Comparison of ENCODE assay signal across 21 cellular contexts in the genomic region with DNA sequence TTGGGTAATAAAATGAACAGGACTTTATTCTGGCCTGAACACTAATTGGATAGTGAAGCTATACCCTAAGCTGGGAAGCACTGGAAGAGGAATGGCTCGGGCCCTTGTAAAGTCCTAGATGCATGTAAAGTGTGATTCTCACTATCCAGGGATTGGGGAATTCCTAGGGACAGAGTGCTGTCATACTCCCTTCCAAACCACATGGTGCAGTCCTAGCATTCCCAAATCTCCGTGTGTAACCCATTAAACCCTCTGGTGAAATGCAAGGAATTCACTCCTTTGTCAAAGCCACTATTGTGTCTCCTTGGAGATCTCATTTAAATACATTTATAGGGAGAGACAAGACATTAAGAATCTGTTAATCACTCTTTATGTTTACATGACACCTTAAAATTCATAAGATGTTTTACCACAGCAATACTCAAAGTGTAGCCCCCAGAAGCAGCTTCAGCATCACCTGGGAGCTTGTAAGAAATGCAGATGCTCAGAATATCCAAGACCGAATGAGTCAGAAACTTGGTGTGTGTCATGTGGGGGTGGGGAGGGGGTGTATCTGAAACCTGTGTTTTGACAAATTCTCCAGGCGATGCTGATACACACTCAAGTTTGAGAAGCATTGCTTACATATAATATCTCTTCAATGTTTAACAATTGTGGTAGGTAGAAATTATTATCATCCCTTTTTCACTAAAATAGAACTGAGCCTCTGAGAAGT.
DNase-seq lines count a peak whose midpoint lies in the region; ATAC-seq, FAIRE-seq and TF ChIP-seq lines count a peak whose summit lies in the region.
"Had no signal": no experiment of that assay in that cellular context is flagged by ENCODE, and none has a peak within 500 bp of the region (broad histone marks: within the 10 kb centered on the region; RNA-seq: fewer than 3 reads in every experiment).

No MANE protein-coding gene starts in this region.

- no peaks in the 10 kb centered on the region for H3K9me2 ChIP-seq in Karpas-422 (replicated peaks; ENCODE audit: insufficient read depth, low read length)
- H3K9me2 ChIP-seq: SK-N-SH had no signal

- H3K27ac ChIP-seq in HUES48 (ENCODE audit: low read depth, low read length): peak overlapping the region; percentile 38
- H3K27ac ChIP-seq in H1 (ENCODE audit: low read depth, low read length): no peak overlapping the region; the same call in 1 of the 2 replicates
- H3K27ac ChIP-seq in mesendoderm (ENCODE audit: low read depth, low read length): no peak overlapping the region
- H3K27ac ChIP-seq in SJCRH30: no peak overlapping the region
- no peak overlapping the region for H3K27ac ChIP-seq in Karpas-422 (ENCODE audit: low read length)
- H3K27ac ChIP-seq: A549, Peyer's patch had no signal

- CTCF ChIA-PET in H1 (lab: Charles Lee; ENCODE audit: partially characterized antibody): interaction anchor here (1.2 kb wide), 2 partner anchors 15 to 523 kb away, joined by 3 to 4 read pairs; no protein-coding TSS in a partner anchor

- no peak overlapping the region for H2BK20ac ChIP-seq in H1 (ENCODE audit: low read length)

- H3K4me3 ChIP-seq in HUES48 (ENCODE audit: low read depth, low read length) (no peak overlapping the region), H1 (ENCODE audit: extremely low read depth in 1 of 4, insufficient read depth in 2 of 4, low read depth in 3 of 4, low read length in 4 of 4) (peak overlapping the region in 1 of 4 experiments; percentile 22; a peak in 1 of 8 replicates), mesendoderm (ENCODE audit: low read length) (no peak overlapping the region), SJCRH30 (no peak overlapping the region), Karpas-422 (ENCODE audit: low read length) (no peak overlapping the region)
- H3K4me3 ChIP-seq: A549, Peyer's patch had no signal

- H3K23ac ChIP-seq in H1 (ENCODE audit: insufficient read length) (no peak overlapping the region), mesendoderm (ENCODE audit: low read length) (no peak overlapping the region)

- whole genome bisulfite sequencing in H1 (ENCODE audit: extremely low coverage in 1 of 2, insufficient coverage in 1 of 2, insufficient read length in 1 of 2, insufficient replicate concordance in 2 of 2, low coverage in 1 of 2, low lambda C conversion rate in 2 of 2, missing lambda C conversion rate in 1 of 2), 2 experiments: 63% methylated on average over 4 of the region's 4 CpGs; no CpG with 5 or more reads in 1 of the 2 experiments
- no CpG with 5 or more reads among the region's 4 CpGs for WGBS in mesendoderm (ENCODE audit: extremely low coverage, insufficient coverage, low lambda C conversion rate)

- H2AK5ac ChIP-seq in H1 (ENCODE audit: low read depth, low read length): no peak overlapping the region
- no peak overlapping the region for H2AK5ac ChIP-seq in mesendoderm (ENCODE audit: low read length)

- no peak overlapping the region for H2BK15ac ChIP-seq in H1 (ENCODE audit: low read length)
- no peak overlapping the region for H2BK15ac ChIP-seq in mesendoderm (replicated peaks; ENCODE audit: low read depth)

- H3K4ac ChIP-seq in H1 (replicated peaks; ENCODE audit: insufficient read length, low read depth, low read length) (no peak overlapping the region), mesendoderm (ENCODE audit: low read depth, low read length) (no peak overlapping the region)

- H4K5ac ChIP-seq in H1 (ENCODE audit: insufficient read length, low read depth, low read length) (no peak overlapping the region), mesendoderm (ENCODE audit: low read length) (no peak overlapping the region)

- H3K4me1 ChIP-seq in HUES48 (ENCODE audit: control insufficient read depth, insufficient read depth, low read length): peaks cover 18% of the 10 kb centered on the region
- H3K4me1 ChIP-seq in H1 (replicated peaks in 1 of 4; ENCODE audit: control insufficient read depth in 3 of 4, insufficient read depth in 4 of 4, low read length in 3 of 4): peaks cover 0 to 14% (median 4%) of the 10 kb centered on the region in 4 experiments; a peak in 4 of 7 replicates
- H3K4me1 ChIP-seq in mesendoderm (ENCODE audit: control insufficient read depth, low read depth, low read length): peaks cover 2% of the 10 kb centered on the region
- H3K4me1 ChIP-seq in SJCRH30: peaks cover 39% of the 10 kb centered on the region
- no peaks in the 10 kb centered on the region for H3K4me1 ChIP-seq in Karpas-422 (ENCODE audit: low read length)
- H3K4me1 ChIP-seq: A549, Peyer's patch had no signal

- H3K27me3 ChIP-seq in HUES48 (ENCODE audit: control insufficient read depth, insufficient read depth, low read length): no peaks in the 10 kb centered on the region
- no peaks in the 10 kb centered on the region for H3K27me3 ChIP-seq in H1 (replicated peaks in 1 of 4; ENCODE audit: control insufficient read depth in 3 of 4, extremely low read depth in 1 of 4, insufficient read depth in 3 of 4, low read length in 3 of 4)
- no peaks in the 10 kb centered on the region for H3K27me3 ChIP-seq in mesendoderm (ENCODE audit: insufficient read depth, low read length, poor library complexity)
- H3K27me3 ChIP-seq in SJCRH30: no peaks in the 10 kb centered on the region
- no peaks in the 10 kb centered on the region for H3K27me3 ChIP-seq in Karpas-422 (ENCODE audit: low read length)
- H3K27me3 ChIP-seq: Peyer's patch had no signal

- no peak overlapping the region for H3K56ac ChIP-seq in H1 (replicated peaks; ENCODE audit: insufficient read length, low read depth, low read length)
- no peak overlapping the region for H3K56ac ChIP-seq in mesendoderm (ENCODE audit: low read length)

- H2BK5ac ChIP-seq in H1 (ENCODE audit: low read depth, low read length) (no peak overlapping the region), mesendoderm (ENCODE audit: low read length) (no peak overlapping the region)

- no peak overlapping the region for H2BK12ac ChIP-seq in H1 (ENCODE audit: low read depth, low read length)

- no peak overlapping the region for H3K14ac ChIP-seq in H1 (ENCODE audit: insufficient read length)

- peak; percentile 1 for DNase-seq in EH (ENCODE audit: low read depth)
- peak in 1 of 2 experiments; percentile 19 for DNase-seq in H1 (ENCODE audit: low read depth in 1 of 2, low spot score in 2 of 2)
- peak; percentile 88 for DNase-seq in mesendoderm
- no peak for DNase-seq in SJCRH30
- DNase-seq in Karpas-422: no peak
- no peak for DNase-seq in superior temporal gyrus (ENCODE audit: extremely low spot score)
- DNase-seq: C1 segment of cervical spinal cord, DND-41, GF-D8, NCI-H1436, NCI-H2029, NCI-H2171, NCI-H446 treated with DMSO at 0.1 percent for 48 hours, Peyer's patch, SK-N-SH had no signal

- H3K9ac ChIP-seq in HUES48 (ENCODE audit: low read depth, low read length) (no peak overlapping the region), H1 (replicated peaks in 1 of 4; ENCODE audit: extremely low read depth in 1 of 4, low read depth in 3 of 4, low read length in 3 of 4) (no peak overlapping the region), mesendoderm (ENCODE audit: low read length) (no peak overlapping the region), Karpas-422 (ENCODE audit: low read length) (no peak overlapping the region)
- H3K9ac ChIP-seq: SK-N-SH had no signal

- no peak overlapping the region for H4K91ac ChIP-seq in H1 (replicated peaks; ENCODE audit: insufficient read length, low read length)

- no peak for TF ChIP-seq POLR2A in H1 (IDR thresholded peaks at IDR 0.05; ENCODE audit: control extremely low read depth in 1 of 2, low read depth in 2 of 2, low read length in 2 of 2)

- H4K20me1 ChIP-seq in H1 (replicated peaks in 1 of 2; ENCODE audit: control insufficient read depth in 1 of 2, insufficient read depth in 2 of 2, low read length in 2 of 2): no peaks in the 10 kb centered on the region
- H4K20me1 ChIP-seq in Karpas-422 (ENCODE audit: insufficient read depth, low read depth, low read length): no peaks in the 10 kb centered on the region

- H3K23me2 ChIP-seq in H1 (ENCODE audit: low read depth, low read length): no peaks in the 10 kb centered on the region

- FAIRE-seq in H1 (lab: Jason Lieb, UNC): peak; percentile 78
- FAIRE-seq: A549, GM12891, GM18507 had no signal

- H3K4me2 ChIP-seq in H1 (ENCODE audit: insufficient read depth in 1 of 2, low read depth in 2 of 2, low read length in 2 of 2) (peak overlapping the region; percentile 38 to 47; a peak in 3 of 4 replicates), mesendoderm (ENCODE audit: low read length) (no peak overlapping the region), Karpas-422 (ENCODE audit: low read depth, low read length, poor library complexity, severe bottlenecking) (no peak overlapping the region)
- H3K4me2 ChIP-seq: A549, SK-N-SH had no signal

- H3K9me3 ChIP-seq in HUES48 (ENCODE audit: control insufficient read depth, insufficient read depth, low read length): no peaks in the 10 kb centered on the region
- H3K9me3 ChIP-seq in H1 (ENCODE audit: insufficient read depth in 2 of 2, low read depth in 1 of 2, low read length in 1 of 2): no peaks in the 10 kb centered on the region
- no peaks in the 10 kb centered on the region for H3K9me3 ChIP-seq in SJCRH30 (replicated peaks)
- H3K9me3 ChIP-seq in Karpas-422 (ENCODE audit: low read length): no peaks in the 10 kb centered on the region
- H3K9me3 ChIP-seq: A549, Peyer's patch, SK-N-SH had no signal

- POLR2A ChIA-PET in H1 (lab: Charles Lee; ENCODE audit: partially characterized antibody): no interaction called here

- H3K36me3 ChIP-seq in HUES48 (ENCODE audit: control insufficient read depth, insufficient read depth, low read length) (no peaks in the 10 kb centered on the region), H1 (ENCODE audit: control insufficient read depth in 2 of 4, insufficient read depth in 4 of 4, low read length in 3 of 4) (no peaks in the 10 kb centered on the region), mesendoderm (ENCODE audit: control insufficient read depth, insufficient read depth, low read length) (no peaks in the 10 kb centered on the region), SJCRH30 (no peaks in the 10 kb centered on the region), Karpas-422 (ENCODE audit: insufficient read depth, low read length) (no peaks in the 10 kb centered on the region)
- H3K36me3 ChIP-seq: Peyer's patch had no signal

- H3K18ac ChIP-seq in H1 (ENCODE audit: extremely low read depth, low read length): no peak overlapping the region
- no peak overlapping the region for H3K18ac ChIP-seq in mesendoderm (ENCODE audit: low read length)

- ATAC-seq in HG03139 (IDR thresholded peaks at IDR 0.05; ENCODE audit: unreplicated experiment): no peak
- ATAC-seq: A549, Right ventricle myocardium inferior had no signal

- H2AFZ ChIP-seq in H1 (ENCODE audit: low read length) (no peak overlapping the region), Karpas-422 (ENCODE audit: low read length) (no peak overlapping the region)

- TF ChIP-seq RAD21 in H1 (IDR thresholded peaks at IDR 0.05 in 1 of 2, conservative IDR thresholded peaks at IDR 0.05 in 1 of 2; ENCODE audit: low read depth in 2 of 2, low read length in 2 of 2): no peak

- H4K8ac ChIP-seq in H1 (ENCODE audit: extremely low read depth, insufficient read depth, low read length) (no peak overlapping the region), mesendoderm (ENCODE audit: low read depth, low read length) (no peak overlapping the region)

- H3K79me1 ChIP-seq in H1 (ENCODE audit: low read depth, low read length) (no peaks in the 10 kb centered on the region), mesendoderm (ENCODE audit: low read length) (no peaks in the 10 kb centered on the region)

- H2BK120ac ChIP-seq in H1 (replicated peaks; ENCODE audit: low read depth, low read length) (no peak overlapping the region), mesendoderm (ENCODE audit: low read depth, low read length) (no peak overlapping the region)

- H3K79me2 ChIP-seq in H1 (ENCODE audit: control insufficient read depth in 1 of 2, insufficient read depth in 2 of 2, low read length in 2 of 2): no peaks in the 10 kb centered on the region
- no peaks in the 10 kb centered on the region for H3K79me2 ChIP-seq in mesendoderm (ENCODE audit: control insufficient read depth, insufficient read depth, low read length)
- H3K79me2 ChIP-seq in Karpas-422 (ENCODE audit: low read length): no peaks in the 10 kb centered on the region

- no peak for TF ChIP-seq CTCF in H1 (IDR thresholded peaks at IDR 0.05; ENCODE audit: control extremely low read depth in 1 of 3, insufficient read depth in 1 of 3, low read depth in 1 of 3, low read length in 3 of 3)

- TF ChIP-seq EP300 in H1 (IDR thresholded peaks at IDR 0.05; ENCODE audit: borderline replicate concordance in 1 of 2, low read depth in 2 of 2, low read length in 2 of 2): no peak

Comparison
In these comparisons a context has a peak if more than half of its experiments do, and no peak if none do; other contexts are left out.
1. DNase-seq: peak in EH (single experiment) and mesendoderm (single experiment); none in SJCRH30 (0 of 2), Karpas-422 (single experiment) and superior temporal gyrus (single experiment).
2. H3K4me2 ChIP-seq: peak in H1 (2 of 2); none in mesendoderm (single experiment) and Karpas-422 (single experiment).